Comparison of ENCODE assay signal across 2 cellular contexts in genomic region chr9:128657796-128658195, GRCh38.
TF ChIP-seq lines count a peak whose summit lies in the region.

No MANE protein-coding gene starts in this region.

TF ChIP-seq in SK-N-SH, 30 proteins besides CTCF, POLR2A, EP300 and RAD21:
- TF ChIP-seq MEF2A (IDR thresholded peaks at IDR 0.05; ENCODE audit: borderline replicate concordance, low read depth) (no peak), GATA2 (CRISPR knock-in tag; IDR thresholded peaks at IDR 0.05) (no peak), NRF1 (IDR thresholded peaks at IDR 0.05; ENCODE audit: low read depth, low read length) (no peak)

TF ChIP-seq in SK-N-SH treated with all-trans-retinoic acid at 6 μM for 48 hours, 23 proteins besides CTCF, POLR2A, EP300 and RAD21:
- no peak for TF ChIP-seq CSDC2 (CRISPR knock-in tag; IDR thresholded peaks at IDR 0.05)
